ENCODE assay signal across 8 cellular contexts in the genomic region with DNA sequence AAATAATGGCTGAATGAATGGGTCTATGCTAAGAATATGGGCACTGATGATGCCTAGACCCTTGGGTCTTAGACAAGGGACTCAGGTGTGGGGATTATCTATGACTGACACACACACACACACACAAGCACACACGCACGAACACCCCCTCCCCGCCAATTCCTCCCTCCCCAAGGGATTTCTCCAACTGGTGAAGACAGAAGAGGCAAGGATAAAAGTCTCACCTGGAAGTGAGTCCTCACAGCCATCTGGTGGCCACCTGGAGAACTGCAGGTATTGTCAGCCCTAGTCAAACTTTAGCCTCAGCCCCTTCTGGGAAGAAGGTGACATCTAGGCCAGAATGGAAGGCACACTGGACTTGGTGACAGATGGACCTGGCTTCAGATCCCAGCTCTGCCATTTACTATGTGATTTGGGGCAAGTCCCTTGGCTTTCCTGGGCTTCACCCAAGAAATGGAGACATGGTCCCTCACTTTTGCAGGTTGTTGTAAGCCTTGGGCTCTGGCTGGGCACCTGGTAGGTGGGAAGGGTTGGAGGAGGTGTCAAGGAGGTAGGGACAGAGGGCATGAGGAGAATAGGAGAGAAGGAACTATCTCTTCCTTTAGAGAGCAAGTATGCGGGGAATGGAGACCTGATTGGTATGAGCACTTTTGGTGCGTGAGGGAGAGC. TPM values are rescaled to one million over a fixed set of nuclear protein-coding genes. Genes with fewer than 3 reads are reported as not detected.
A peak's percentile ranks its signal among the peaks of the same experiment; 100 is the strongest.
DNase-seq lines count a peak whose midpoint lies in the region; ATAC-seq lines count a peak whose summit lies in the region.

No MANE protein-coding gene starts in this region.

- peaks cover 10 to 23% (median 15%) of the 10 kb centered on the region in 4 donors for H3K4me1 Mint-ChIP-seq in naive thymus-derived CD8-positive, alpha-beta T cell
- peaks cover 26% of the 10 kb centered on the region for H3K4me1 Mint-ChIP-seq in stimulated activated naive CD8-positive, alpha-beta T cell treated with anti-CD3 and anti-CD28 coated beads, Interleukin-15, amount 100 ng/mL, for 72 hours

- peak overlapping the region in 6 of 10 donors; percentile 5 to 73 (median 46) for H3K27ac Mint-ChIP-seq in naive thymus-derived CD8-positive, alpha-beta T cell
- peak overlapping the region in 1 of 2 donors; percentile 28 for H3K27ac Mint-ChIP-seq in stimulated activated naive CD8-positive, alpha-beta T cell treated with anti-CD3 and anti-CD28 coated beads, Interleukin-15, amount 100 ng/mL, for 72 hours

- peaks cover 0 to 7% (median 3%) of the 10 kb centered on the region in 5 donors for H3K27me3 Mint-ChIP-seq in naive thymus-derived CD8-positive, alpha-beta T cell
- H3K27me3 Mint-ChIP-seq in stimulated activated naive CD8-positive, alpha-beta T cell treated with anti-CD3 and anti-CD28 coated beads, Interleukin-15, amount 100 ng/mL, for 72 hours: no peaks in the 10 kb centered on the region

- no peaks in the 10 kb centered on the region for H3K36me3 Mint-ChIP-seq in naive thymus-derived CD8-positive, alpha-beta T cell

- H3K4me3 Mint-ChIP-seq in naive thymus-derived CD8-positive, alpha-beta T cell: peak overlapping the region in 1 of 10 donors; percentile 20
- H3K4me3 Mint-ChIP-seq in stimulated activated naive CD8-positive, alpha-beta T cell treated with anti-CD3 and anti-CD28 coated beads, Interleukin-15, amount 100 ng/mL, for 72 hours: no peak overlapping the region

- H3K9me3 Mint-ChIP-seq in naive thymus-derived CD8-positive, alpha-beta T cell: no peaks in the 10 kb centered on the region
- no peaks in the 10 kb centered on the region for H3K9me3 Mint-ChIP-seq in stimulated activated naive CD8-positive, alpha-beta T cell treated with anti-CD3 and anti-CD28 coated beads, Interleukin-15, amount 100 ng/mL, for 72 hours

- DNase-seq in NCI-H510A treated with DMSO at 0.1 percent for 48 hours (lab: John Stamatoyannopoulos, UW): peak; percentile 63
- DNase-seq in NCI-H510A (lab: John Stamatoyannopoulos, UW): no peak
- DNase-seq in NCI-H2196 (lab: John Stamatoyannopoulos, UW; ENCODE audit: unreplicated experiment): peak; percentile 76
- DNase-seq in activated CD4-positive, alpha-beta T cell treated with anti-CD3 and anti-CD28 coated beads, Interleukin-2, amount 50 U/mL, for 24 hours (ENCODE audit: low read depth in 1 of 2, low spot score in 1 of 2): peak; percentile 60 to 70
- DNase-seq in effector CD4-positive, alpha-beta T cell: peak; percentile 74
- peak; percentile 55 to 86 (median 72) for DNase-seq in naive thymus-derived CD8-positive, alpha-beta T cell
- peak; percentile 68 to 70 for DNase-seq in stimulated activated naive CD8-positive, alpha-beta T cell treated with anti-CD3 and anti-CD28 coated beads, Interleukin-15, amount 100 ng/mL, for 72 hours

- POLR2A ChIA-PET in naive thymus-derived CD8-positive, alpha-beta T cell (lab: Charles Lee): interaction anchor here (0.7 kb wide), 1 partner anchor 11 kb away, joined by 3 read pairs; no protein-coding TSS in a partner anchor

- no peak for ATAC-seq in naive thymus-derived CD8-positive, alpha-beta T cell
- no peak for ATAC-seq in stimulated activated naive CD8-positive, alpha-beta T cell treated with anti-CD3 and anti-CD28 coated beads, Interleukin-15, amount 100 ng/mL, for 72 hours
- no peak for ATAC-seq in HG03342 (IDR thresholded peaks at IDR 0.05; ENCODE audit: unreplicated experiment)

RNA-seq across cellular contexts. Expression of gene GPR3, which starts 4.0 kb away (rescaled TPM):
- total RNA-seq in naive thymus-derived CD8-positive, alpha-beta T cell: not detected
- polyA plus RNA-seq in naive thymus-derived CD8-positive, alpha-beta T cell: under 1 TPM in 2 of 3 donors, not detected in 1; 0.10 to 0.28 TPM

RNA-seq across cellular contexts. Expression of gene CD164L2, which starts 5.3 kb away (rescaled TPM):
- total RNA-seq in naive thymus-derived CD8-positive, alpha-beta T cell: not detected
- under 1 TPM in 1 of 3 donors, not detected in 2; 0.17 TPM for polyA plus RNA-seq in naive thymus-derived CD8-positive, alpha-beta T cell

RNA-seq across cellular contexts. Expression of gene FCN3, which starts 13.8 kb away (rescaled TPM):
- total RNA-seq in naive thymus-derived CD8-positive, alpha-beta T cell: not detected
- polyA plus RNA-seq in naive thymus-derived CD8-positive, alpha-beta T cell: not detected

RNA-seq across cellular contexts. Expression of gene MAP3K6, which starts 21.7 kb away (rescaled TPM):
- total RNA-seq in naive thymus-derived CD8-positive, alpha-beta T cell: 10 to 100 TPM; 10.1 to 11.6 TPM
- polyA plus RNA-seq in naive thymus-derived CD8-positive, alpha-beta T cell: 1 to 10 TPM; 1.7 to 6.0 (median 3.0) TPM

RNA-seq across cellular contexts. Expression of gene SYTL1, which starts 46.6 kb away (rescaled TPM):
- total RNA-seq in naive thymus-derived CD8-positive, alpha-beta T cell: 100 to 1,000 TPM; 125 to 135 TPM
- polyA plus RNA-seq in naive thymus-derived CD8-positive, alpha-beta T cell: 10 to 100 TPM; 74.4 to 92.3 (median 91.9) TPM
